In the genomic region with DNA sequence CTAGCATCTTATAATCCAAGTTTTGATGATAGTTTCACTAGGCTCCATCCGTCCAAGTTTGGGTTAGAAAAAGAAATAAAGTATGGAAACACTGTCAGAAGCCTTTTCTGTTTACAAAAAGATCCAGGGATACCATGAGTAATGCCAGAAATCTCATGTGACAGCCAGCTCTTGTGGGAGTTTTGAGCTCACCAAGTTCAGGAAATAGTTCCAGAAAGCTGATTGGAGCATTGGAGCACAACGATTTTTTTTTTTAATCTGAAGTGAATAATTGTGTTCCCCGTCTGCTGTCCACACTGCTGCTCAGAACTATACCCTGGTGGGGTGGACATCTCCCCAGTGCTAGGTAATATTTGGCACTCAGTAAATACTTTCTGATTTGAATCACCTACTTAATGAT, we compare ENCODE assay signal across 1 cellular context.
TF ChIP-seq lines count a peak whose summit lies in the region.

No MANE protein-coding gene starts in this region.

TF ChIP-seq in SK-N-SH treated with all-trans-retinoic acid at 6 μM for 48 hours, 23 proteins besides CTCF, POLR2A, EP300 and RAD21 (continued from another document):
- no peak for TF ChIP-seq PATZ1 (CRISPR knock-in tag; IDR thresholded peaks at IDR 0.05; ENCODE audit: borderline replicate concordance)
- no peak for TF ChIP-seq TSHZ2 (CRISPR knock-in tag; IDR thresholded peaks at IDR 0.05)
- no peak for TF ChIP-seq BACH2 (CRISPR knock-in tag; IDR thresholded peaks at IDR 0.05; ENCODE audit: borderline replicate concordance)
- no peak for TF ChIP-seq ARNTL (CRISPR knock-in tag; IDR thresholded peaks at IDR 0.05; ENCODE audit: borderline replicate concordance, low read depth)
- no peak for TF ChIP-seq ZNF8 (CRISPR knock-in tag; IDR thresholded peaks at IDR 0.05)
- no peak for TF ChIP-seq OSR1 (CRISPR knock-in tag; IDR thresholded peaks at IDR 0.05)
- TF ChIP-seq ZNF70 (CRISPR knock-in tag; IDR thresholded peaks at IDR 0.05), result no peak
- TF ChIP-seq TCF4 (CRISPR knock-in tag; IDR thresholded peaks at IDR 0.05; ENCODE audit: borderline replicate concordance), result no peak
- no peak for TF ChIP-seq ISL1 (CRISPR knock-in tag; IDR thresholded peaks at IDR 0.05)
- TF ChIP-seq CREB5 (CRISPR knock-in tag; IDR thresholded peaks at IDR 0.05; ENCODE audit: low read depth), result no peak
- no peak for TF ChIP-seq ZNF565 (CRISPR knock-in tag; conservative IDR thresholded peaks at IDR 0.05; ENCODE audit: low read depth)
- TF ChIP-seq ESRRG (CRISPR knock-in tag; IDR thresholded peaks at IDR 0.05), result no peak
- TF ChIP-seq, protein P1, sequence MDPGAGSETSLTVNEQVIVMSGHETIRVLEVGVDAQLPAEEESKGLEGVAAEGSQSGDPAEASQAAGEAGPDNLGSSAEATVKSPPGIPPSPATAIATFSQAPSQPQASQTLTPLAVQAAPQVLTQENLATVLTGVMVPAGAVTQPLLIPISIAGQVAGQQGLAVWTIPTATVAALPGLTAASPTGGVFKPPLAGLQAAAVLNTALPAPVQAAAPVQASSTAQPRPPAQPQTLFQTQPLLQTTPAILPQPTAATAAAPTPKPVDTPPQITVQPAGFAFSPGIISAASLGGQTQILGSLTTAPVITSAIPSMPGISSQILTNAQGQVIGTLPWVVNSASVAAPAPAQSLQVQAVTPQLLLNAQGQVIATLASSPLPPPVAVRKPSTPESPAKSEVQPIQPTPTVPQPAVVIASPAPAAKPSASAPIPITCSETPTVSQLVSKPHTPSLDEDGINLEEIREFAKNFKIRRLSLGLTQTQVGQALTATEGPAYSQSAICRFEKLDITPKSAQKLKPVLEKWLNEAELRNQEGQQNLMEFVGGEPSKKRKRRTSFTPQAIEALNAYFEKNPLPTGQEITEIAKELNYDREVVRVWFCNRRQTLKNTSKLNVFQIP (CRISPR knock-in tag; IDR thresholded peaks at IDR 0.05; ENCODE audit: borderline replicate concordance, low read depth), result no peak
